In the genomic region with DNA sequence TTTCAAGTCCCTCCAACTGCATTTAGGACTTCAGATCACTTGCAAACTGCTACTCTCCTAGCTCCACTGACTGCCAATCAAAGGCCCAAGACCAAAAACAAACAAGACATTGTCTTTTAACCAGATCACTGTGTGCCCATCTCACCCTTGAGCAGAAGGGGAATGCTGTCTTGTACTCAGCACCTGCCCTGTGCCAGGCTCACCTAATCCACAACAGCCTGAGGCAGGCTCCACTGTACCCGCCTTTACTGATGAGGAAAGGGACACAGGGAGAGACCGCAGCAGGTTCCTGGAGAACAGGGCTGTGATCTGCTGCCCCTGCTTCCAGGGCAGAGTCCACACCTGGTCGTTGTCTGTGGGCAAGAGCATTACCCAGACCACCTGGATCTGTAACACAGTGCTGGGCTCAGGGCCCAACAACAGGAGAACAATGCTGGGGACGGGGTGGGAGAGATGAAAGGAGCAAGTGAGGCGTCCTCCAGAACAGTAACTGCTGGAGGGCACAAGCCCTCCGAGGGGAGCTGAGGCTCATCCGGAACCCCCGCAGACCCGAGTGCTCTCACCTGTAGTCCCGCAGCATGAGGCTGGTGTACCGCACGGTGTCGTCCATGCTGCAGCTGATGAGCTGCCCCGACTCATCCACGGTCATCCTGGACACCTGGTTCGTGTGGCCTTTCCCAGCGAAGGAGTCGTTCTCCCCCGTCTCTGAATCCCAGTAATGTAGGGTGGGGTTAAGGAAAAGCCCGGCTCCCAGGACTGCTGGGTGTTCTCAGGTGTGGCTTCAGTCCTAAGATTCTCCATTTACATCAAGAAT, we compare ENCODE assay signal across 14 cellular contexts. TPM values are rescaled to one million over a fixed set of nuclear protein-coding genes. Genes with fewer than 3 reads are reported as not detected.
DNase-seq lines count a peak whose midpoint lies in the region; ATAC-seq and TF ChIP-seq lines count a peak whose summit lies in the region.
"Had no signal": no experiment of that assay in that cellular context is flagged by ENCODE, and none has a peak within 500 bp of the region (broad histone marks: within the 10 kb centered on the region; RNA-seq: fewer than 3 reads in every experiment).

No MANE protein-coding gene starts in this region.

- no peaks in the 10 kb centered on the region for H3F3A ChIP-seq in PC-3 (ENCODE audit: low read length, unreplicated experiment)

- no peaks in the 10 kb centered on the region for H3K27me3 Mint-ChIP-seq in T-helper 2 cell treated with Interferon-gamma antibody and Interleukin-4, amounts not matched to agents 5 μg/mL and 100 μg/mL, for 36 hours (ENCODE audit: low read depth)
- no peaks in the 10 kb centered on the region for H3K27me3 Mint-ChIP-seq in effector memory CD8-positive, alpha-beta T cell
- H3K27me3 Mint-ChIP-seq: naive B cell had no signal

- no peak overlapping the region for H3K9ac ChIP-seq in PC-3 (ENCODE audit: low read length)

- H3K27me3 ChIP-seq in H7 (ENCODE audit: control insufficient read depth, insufficient read depth, low read length) (no peaks in the 10 kb centered on the region), PC-3 (ENCODE audit: low read length) (no peaks in the 10 kb centered on the region)
- H3K27me3 ChIP-seq: MG63 had no signal

- H3K27ac Mint-ChIP-seq in T-helper 2 cell treated with Interferon-gamma antibody and Interleukin-4, amounts not matched to agents 5 μg/mL and 100 μg/mL, for 36 hours = peak overlapping the region; percentile 6
- peak overlapping the region; percentile 69 to 84 for H3K27ac Mint-ChIP-seq in effector memory CD8-positive, alpha-beta T cell

- DNase-seq in T-helper 2 cell treated with Interferon-gamma antibody and Interleukin-4, amounts not matched to agents 5 μg/mL and 100 μg/mL, for 36 hours (ENCODE audit: low spot score) = no peak
- DNase-seq in T-helper 2 cell (no peak), H7 (peak; percentile 43), posterior vena cava (ENCODE audit: low spot score) (peak; percentile 68), COLO668 (lab: John Stamatoyannopoulos, UW; ENCODE audit: unreplicated experiment) (no peak), NCI-H748 (lab: John Stamatoyannopoulos, UW; ENCODE audit: unreplicated experiment) (no peak), PC-3 (no peak)
- no peak for DNase-seq in effector memory CD8-positive, alpha-beta T cell
- DNase-seq: activated gamma-delta T cell; central memory CD4-positive, alpha-beta T cell; MG63; naive B cell had no signal

- H3K9me3 ChIP-seq in PC-3 (ENCODE audit: low read length) = no peaks in the 10 kb centered on the region
- H3K9me3 ChIP-seq: MG63, thoracic aorta had no signal

- no TSS peak for BruUV-seq in PC-3 (replicated peaks; lab: Mats Ljungman, UMichigan)

- no peak for ATAC-seq in effector memory CD8-positive, alpha-beta T cell (replicated peaks)
- ATAC-seq in PC-3 = no peak

- H3K4me3 ChIP-seq in H7 (ENCODE audit: insufficient read depth, low read depth, low read length) = no peak overlapping the region
- no peak overlapping the region for H3K4me3 ChIP-seq in PC-3 (ENCODE audit: low read length)
- H3K4me3 ChIP-seq: MG63, thoracic aorta had no signal

- no peak overlapping the region for H3K4me3 Mint-ChIP-seq in T-helper 2 cell treated with Interferon-gamma antibody and Interleukin-4, amounts not matched to agents 5 μg/mL and 100 μg/mL, for 36 hours
- H3K4me3 Mint-ChIP-seq in effector memory CD8-positive, alpha-beta T cell = no peak overlapping the region
- H3K4me3 Mint-ChIP-seq: naive B cell had no signal

- H3K27ac ChIP-seq in PC-3 (ENCODE audit: low read length) = no peak overlapping the region
- H3K27ac ChIP-seq: 22Rv1, thoracic aorta had no signal

- H3K4me1 Mint-ChIP-seq in T-helper 2 cell treated with Interferon-gamma antibody and Interleukin-4, amounts not matched to agents 5 μg/mL and 100 μg/mL, for 36 hours (ENCODE audit: low read depth) = no peaks in the 10 kb centered on the region
- peaks cover 1 to 7% of the 10 kb centered on the region in 2 donors for H3K4me1 Mint-ChIP-seq in effector memory CD8-positive, alpha-beta T cell (ENCODE audit: low read depth in 2 of 2)
- H3K4me1 Mint-ChIP-seq: naive B cell had no signal

- H2AFZ ChIP-seq in PC-3 (ENCODE audit: low read length) = no peak overlapping the region

- no peaks in the 10 kb centered on the region for H3K9me2 ChIP-seq in PC-3 (replicated peaks; ENCODE audit: low read length)

- peaks cover 63% of the 10 kb centered on the region for H3K36me3 Mint-ChIP-seq in T-helper 2 cell treated with Interferon-gamma antibody and Interleukin-4, amounts not matched to agents 5 μg/mL and 100 μg/mL, for 36 hours (ENCODE audit: low read depth)
- peaks cover 97% of the 10 kb centered on the region for H3K36me3 Mint-ChIP-seq in effector memory CD8-positive, alpha-beta T cell (ENCODE audit: insufficient read depth)

- intact Hi-C loops in posterior vena cava (cut with DNase I) (loop anchor here in 1 of 2 donors (5.0 kb wide), 1 partner anchor 1385 kb away; no protein-coding TSS in a partner anchor), PC-3 (cut with micrococcal nuclease) (no loop called here)

- H3K79me2 ChIP-seq in PC-3 (ENCODE audit: low read length) = no peaks in the 10 kb centered on the region

- no peak overlapping the region for H3K4me2 ChIP-seq in PC-3 (ENCODE audit: low read length)

- POLR2A ChIA-PET in PC-3 (lab: Charles Lee; ENCODE audit: unreplicated experiment) = no interaction called here

- CTCF ChIA-PET in PC-3 (lab: Charles Lee) = no interaction called here

- no peaks in the 10 kb centered on the region for H4K20me1 ChIP-seq in PC-3 (ENCODE audit: low read length)

- peaks cover 82% of the 10 kb centered on the region for H3K36me3 ChIP-seq in H7 (replicated peaks; ENCODE audit: control insufficient read depth, insufficient read depth, low read length)
- peaks cover 19% of the 10 kb centered on the region; the same call in 1 of the 2 replicates for H3K36me3 ChIP-seq in PC-3 (ENCODE audit: low read depth, low read length)

- no peaks in the 10 kb centered on the region for H3K9me3 Mint-ChIP-seq in T-helper 2 cell treated with Interferon-gamma antibody and Interleukin-4, amounts not matched to agents 5 μg/mL and 100 μg/mL, for 36 hours
- no peaks in the 10 kb centered on the region for H3K9me3 Mint-ChIP-seq in effector memory CD8-positive, alpha-beta T cell
- H3K9me3 Mint-ChIP-seq: naive B cell had no signal

- TF ChIP-seq CTCF in PC-3 (conservative IDR thresholded peaks at IDR 0.05; ENCODE audit: low read depth, low read length) = no peak

- H3K4me1 ChIP-seq in PC-3 (ENCODE audit: insufficient read depth, low read length) = peaks cover 7% of the 10 kb centered on the region; the same call in 1 of the 2 replicates

RNA-seq across cellular contexts. Expression of a gene that starts 33.9 kb away (rescaled TPM):
- total RNA-seq in H7 (2014; rRNA removed; shearing (Covaris generic)) = 219 and 254 TPM in 2 replicates
- total RNA-seq in posterior vena cava (100 to 1,000 TPM; 575 to 698 TPM), PC-3 (2014; rRNA removed) (148 and 150 TPM in 2 replicates)

Comparison
In these comparisons a context has a peak if more than half of its experiments do, and no peak if none do; other contexts are left out.
1. DNase-seq: peak in H7 (single experiment) and posterior vena cava (single experiment); none in T-helper 2 cell treated with Interferon-gamma antibody and Interleukin-4, amounts not matched to agents 5 μg/mL and 100 μg/mL, for 36 hours (single experiment), T-helper 2 cell (0 of 5), effector memory CD8-positive, alpha-beta T cell (0 of 3), COLO668 (single experiment), NCI-H748 (single experiment) and PC-3 (single experiment).